Comparison of ENCODE assay signal across 19 cellular contexts in the genomic region with DNA sequence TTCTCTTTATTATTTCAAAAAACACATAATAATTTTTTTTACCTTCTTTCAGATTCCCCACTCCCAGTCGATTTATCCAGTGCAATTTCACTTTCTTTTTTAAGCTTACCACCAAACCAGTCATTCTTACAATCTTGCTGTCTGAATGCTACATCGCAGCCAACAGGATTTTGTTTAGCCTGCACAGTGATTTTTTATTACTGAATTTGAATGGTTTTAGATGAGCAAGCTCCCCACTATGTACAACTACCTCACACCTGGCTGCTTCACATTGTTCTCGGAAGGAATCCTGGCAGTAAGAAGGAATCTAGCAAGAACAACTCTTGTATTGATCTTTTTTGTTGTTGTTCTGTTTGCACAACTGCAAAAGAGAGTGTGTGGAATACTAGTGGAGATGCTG.
DNase-seq lines count a peak whose midpoint lies in the region; ATAC-seq, FAIRE-seq and TF ChIP-seq lines count a peak whose summit lies in the region.
"Had no signal": no experiment of that assay in that cellular context is flagged by ENCODE, and none has a peak within 500 bp of the region (broad histone marks: within the 10 kb centered on the region; RNA-seq: fewer than 3 reads in every experiment).

No MANE protein-coding gene starts in this region.

- no peaks in the 10 kb centered on the region for H3K79me2 ChIP-seq in ACC112 (ENCODE audit: control insufficient read depth, insufficient read depth, low read length, unreplicated experiment)
- no peaks in the 10 kb centered on the region for H3K79me2 ChIP-seq in keratinocyte (ENCODE audit: control insufficient read depth, insufficient read depth, low read length)

- H3K79me1 ChIP-seq in IMR-90 (ENCODE audit: low read depth in 1 of 2, low read length in 2 of 2), result no peaks in the 10 kb centered on the region

- H4K91ac ChIP-seq in IMR-90 (ENCODE audit: insufficient read depth, low read depth, low read length), result no peak overlapping the region

- H3K14ac ChIP-seq in IMR-90 (replicated peaks; ENCODE audit: low read depth, low read length), result no peak overlapping the region

- no peak overlapping the region for H2BK15ac ChIP-seq in IMR-90 (ENCODE audit: low read depth, low read length)

- DNase-seq in IMR-90 (no peak), keratinocyte (ENCODE audit: low read depth, low spot score) (no peak), T-helper 1 cell (no peak), SK-N-DZ (ENCODE audit: low spot score) (no peak)
- DNase-seq: BE2C; CD4-positive, CD25-positive, alpha-beta regulatory T cell; COR-L47; DMS 273 treated with DMSO at 0.1 percent for 48 hours; DND-41; MV-4-11; NCI-H1694 treated with DMSO at 0.1 percent for 48 hours; NCI-H748 treated with DMSO at 0.1 percent for 48 hours had no signal

- no peak overlapping the region for H3K18ac ChIP-seq in IMR-90 (ENCODE audit: low read depth, low read length)

- POLR2A ChIA-PET in IMR-90 (lab: Charles Lee; ENCODE audit: unreplicated experiment), result no interaction called here

- ATAC-seq in IMR-90 (ENCODE audit: low read depth) (no peak), GM19023 (IDR thresholded peaks at IDR 0.05; ENCODE audit: unreplicated experiment) (no peak), HG02852 (IDR thresholded peaks at IDR 0.05; ENCODE audit: unreplicated experiment) (no peak)
- ATAC-seq: K562 had no signal

- H2AK5ac ChIP-seq in IMR-90 (ENCODE audit: low read depth, low read length), result no peak overlapping the region

- dilution Hi-C loops in IMR-90 (cut with HindIII; ENCODE audit: low sequenced_read_pairs, unreplicated experiment) (no loop called here), keratinocyte (cut with MboI; ENCODE audit: extremely low pct_ligation_motif_present, low sequenced_read_pairs) (no loop called here)

- no peak for TF ChIP-seq CTCF in IMR-90 (conservative IDR thresholded peaks at IDR 0.05; ENCODE audit: low read depth, low read length)
- TF ChIP-seq CTCF in WI38 (IDR thresholded peaks at IDR 0.05; ENCODE audit: low read depth, low read length), result no peak
- no peak for TF ChIP-seq CTCF in keratinocyte (optimal IDR thresholded peaks at IDR 0.05 in 1 of 3, IDR thresholded peaks at IDR 0.05 in 1 of 3, conservative IDR thresholded peaks at IDR 0.05 in 1 of 3; ENCODE audit: extremely low read depth in 1 of 3, insufficient read depth in 2 of 3, low read length in 3 of 3)

- TF ChIP-seq POLR2A in IMR-90 (IDR thresholded peaks at IDR 0.05; ENCODE audit: low read depth, low read length), result no peak

- no peak overlapping the region for H2BK20ac ChIP-seq in IMR-90 (ENCODE audit: low read depth, low read length)

- no peak overlapping the region for H2BK5ac ChIP-seq in IMR-90 (ENCODE audit: low read depth, low read length, poor library complexity, severe bottlenecking)

- H3K9me3 ChIP-seq in IMR-90 (ENCODE audit: control insufficient read depth, insufficient read depth, low read length) (no peaks in the 10 kb centered on the region), keratinocyte (ENCODE audit: control insufficient read depth, low read depth, low read length) (no peaks in the 10 kb centered on the region)
- H3K9me3 ChIP-seq: BE2C had no signal

- no peaks in the 10 kb centered on the region for H3K36me3 ChIP-seq in ACC112 (ENCODE audit: insufficient read depth, low read length)
- no peaks in the 10 kb centered on the region for H3K36me3 ChIP-seq in IMR-90 (ENCODE audit: control insufficient read depth, insufficient read depth, low read length)
- H3K36me3 ChIP-seq in keratinocyte (ENCODE audit: control insufficient read depth in 2 of 2, extremely low read depth in 1 of 2, insufficient read depth in 2 of 2, low read length in 2 of 2), result no peaks in the 10 kb centered on the region
- H3K36me3 ChIP-seq: BE2C had no signal

- intact Hi-C loops in IMR-90 (cut with micrococcal nuclease), result no loop called here

- 100% methylated on average over 1 of the region's 3 CpGs; no CpG with 5 or more reads in 1 of the 2 experiments for WGBS in IMR-90 (ENCODE audit: extremely low coverage in 2 of 2, insufficient read length in 1 of 2), 2 experiments

- H3K4me3 ChIP-seq in ACC112 (ENCODE audit: low read depth, low read length) (peak overlapping the region; percentile 51), IMR-90 (ENCODE audit: insufficient read depth, low read depth, low read length) (no peak overlapping the region), WI38 (ENCODE audit: low read depth, low read length) (peak overlapping the region; percentile 35), keratinocyte (ENCODE audit: control insufficient read depth in 2 of 3, extremely low read depth in 1 of 3, insufficient read depth in 2 of 3, low read depth in 1 of 3, low read length in 3 of 3) (peak overlapping the region in 1 of 3 experiments; percentile 44)
- H3K4me3 ChIP-seq: K562 had no signal

- CTCF ChIA-PET in IMR-90 (lab: Yijun Ruan, JAX), result no interaction called here

- H3K4me2 ChIP-seq in IMR-90 (ENCODE audit: low read depth, low read length) (peak overlapping the region; percentile 69; the same call in 1 of the 2 replicates), keratinocyte (ENCODE audit: control insufficient read depth, extremely low read depth, insufficient read depth, low read depth, low read length) (peak overlapping the region; percentile 61)

- H4K20me1 ChIP-seq in IMR-90 (ENCODE audit: insufficient read depth, low read length), result no peaks in the 10 kb centered on the region
- H4K20me1 ChIP-seq in keratinocyte (ENCODE audit: control insufficient read depth, extremely low read depth, insufficient read depth, low read length), result no peaks in the 10 kb centered on the region

- H3K4me1 ChIP-seq in ACC112 (ENCODE audit: control insufficient read depth, insufficient read depth, low read length, unreplicated experiment), result no peaks in the 10 kb centered on the region
- no peaks in the 10 kb centered on the region for H3K4me1 ChIP-seq in IMR-90 (ENCODE audit: control insufficient read depth, insufficient read depth, low read length)
- peaks cover 12% of the 10 kb centered on the region for H3K4me1 ChIP-seq in keratinocyte (ENCODE audit: control insufficient read depth, extremely low read depth, insufficient read depth, low read length)
- H3K4me1 ChIP-seq: BE2C had no signal

- no peak overlapping the region for H2BK120ac ChIP-seq in IMR-90 (ENCODE audit: low read depth, low read length)

- H3K9ac ChIP-seq in IMR-90 (ENCODE audit: low read depth, low read length) (no peak overlapping the region), keratinocyte (ENCODE audit: control insufficient read depth, extremely low read depth, insufficient read depth, low read length) (no peak overlapping the region)

- TF ChIP-seq RAD21 in IMR-90 (IDR thresholded peaks at IDR 0.05; ENCODE audit: low read length), result no peak

- H3K23ac ChIP-seq in IMR-90 (ENCODE audit: low read depth, low read length), result no peak overlapping the region

- no TSS peak for BruUV-seq in IMR-90 (replicated peaks; lab: Mats Ljungman, UMichigan)

- H3K27ac ChIP-seq in ACC112 (ENCODE audit: low read depth, low read length) (no peak overlapping the region), IMR-90 (ENCODE audit: insufficient read depth, low read length) (no peak overlapping the region), keratinocyte (ENCODE audit: control insufficient read depth, insufficient read depth, low read length) (no peak overlapping the region)
- H3K27ac ChIP-seq: RWPE1 had no signal

- H3K9me1 ChIP-seq in IMR-90 (ENCODE audit: insufficient read depth, low read length), result no peaks in the 10 kb centered on the region
- H3K9me1 ChIP-seq in keratinocyte (ENCODE audit: control insufficient read depth, extremely low read depth, insufficient read depth, low read length), result no peaks in the 10 kb centered on the region

- in situ Hi-C loops in IMR-90 (cut with MboI; ENCODE audit: low sequenced_read_pairs), result no loop called here

- no peak overlapping the region for H4K8ac ChIP-seq in IMR-90 (ENCODE audit: low read depth in 2 of 2, low read length in 2 of 2)

- H4K5ac ChIP-seq in IMR-90 (ENCODE audit: low read depth, low read length), result no peak overlapping the region

- H2AFZ ChIP-seq in ACC112 (ENCODE audit: low read length, unreplicated experiment), result peak overlapping the region; percentile 82
- no peak overlapping the region for H2AFZ ChIP-seq in IMR-90 (replicated peaks; ENCODE audit: low read length, poor library complexity)
- H2AFZ ChIP-seq in keratinocyte (ENCODE audit: control insufficient read depth, low read length), result peak overlapping the region; percentile 62

- no peak overlapping the region for H3K4ac ChIP-seq in IMR-90 (ENCODE audit: low read depth, low read length)

- H3K27me3 ChIP-seq in ACC112 (ENCODE audit: insufficient read depth, low read length) (no peaks in the 10 kb centered on the region), IMR-90 (ENCODE audit: control insufficient read depth, insufficient read depth, low read length) (no peaks in the 10 kb centered on the region), keratinocyte (ENCODE audit: control insufficient read depth, extremely low read depth, insufficient read depth, low read length) (no peaks in the 10 kb centered on the region)
- H3K27me3 ChIP-seq: BE2C had no signal

- FAIRE-seq in keratinocyte (lab: Jason Lieb, UNC), result no peak
- FAIRE-seq: G401.6, K562 had no signal

- no peak overlapping the region for H2AK9ac ChIP-seq in IMR-90 (replicated peaks; ENCODE audit: low read depth, low read length, poor library complexity)

- no peak overlapping the region for H3K56ac ChIP-seq in IMR-90 (ENCODE audit: extremely low read depth, insufficient read depth, low read length)

TF ChIP-seq in IMR-90, 13 proteins besides CTCF, POLR2A, EP300 and RAD21 (continues in another document):
- no peak for TF ChIP-seq CHD1 (IDR thresholded peaks at IDR 0.05; ENCODE audit: low read depth, low read length)
- TF ChIP-seq, protein P1, sequence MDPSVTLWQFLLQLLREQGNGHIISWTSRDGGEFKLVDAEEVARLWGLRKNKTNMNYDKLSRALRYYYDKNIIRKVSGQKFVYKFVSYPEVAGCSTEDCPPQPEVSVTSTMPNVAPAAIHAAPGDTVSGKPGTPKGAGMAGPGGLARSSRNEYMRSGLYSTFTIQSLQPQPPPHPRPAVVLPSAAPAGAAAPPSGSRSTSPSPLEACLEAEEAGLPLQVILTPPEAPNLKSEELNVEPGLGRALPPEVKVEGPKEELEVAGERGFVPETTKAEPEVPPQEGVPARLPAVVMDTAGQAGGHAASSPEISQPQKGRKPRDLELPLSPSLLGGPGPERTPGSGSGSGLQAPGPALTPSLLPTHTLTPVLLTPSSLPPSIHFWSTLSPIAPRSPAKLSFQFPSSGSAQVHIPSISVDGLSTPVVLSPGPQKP (IDR thresholded peaks at IDR 0.05; ENCODE audit: borderline replicate concordance, low read depth, low read length), result no peak
- no peak for TF ChIP-seq MAZ (IDR thresholded peaks at IDR 0.05; ENCODE audit: borderline replicate concordance, low read depth, low read length)
- TF ChIP-seq MAFK (IDR thresholded peaks at IDR 0.05; ENCODE audit: low read depth, low read length), result no peak
- no peak for TF ChIP-seq FOS (IDR thresholded peaks at IDR 0.05; ENCODE audit: low read depth, low read length)
- TF ChIP-seq NFE2L2 (IDR thresholded peaks at IDR 0.05; ENCODE audit: low read depth, low read length), result no peak
